In genomic region chr1:36154765-36155559, GRCh38 we compare ENCODE assay signal across 8 cellular contexts. TPM values are rescaled to one million over a fixed set of nuclear protein-coding genes. Genes with fewer than 3 reads are reported as not detected.
DNase-seq lines count a peak whose midpoint lies in the region; ATAC-seq and TF ChIP-seq lines count a peak whose summit lies in the region.

No MANE protein-coding gene starts in this region.

- H3K36me3 Mint-ChIP-seq in CD4-positive, CD25-positive, alpha-beta regulatory T cell, result no peaks in the 10 kb centered on the region

- peak overlapping the region; percentile 85 to 94 (median 90) for H3K4me3 Mint-ChIP-seq in CD4-positive, CD25-positive, alpha-beta regulatory T cell

- H3K4me1 Mint-ChIP-seq in CD4-positive, CD25-positive, alpha-beta regulatory T cell, result peaks cover 0 to 79% (median 45%) of the 10 kb centered on the region in 4 donors

- H3K27ac ChIP-seq in CD4-positive, CD25-positive, alpha-beta regulatory T cell (ENCODE audit: insufficient read depth, low read length, poor library complexity, severe bottlenecking), result peak overlapping the region; percentile 88
- H3K27ac ChIP-seq in coronary artery, result peak overlapping the region; percentile 97 to 99

- no peak for DNase-seq in CD4-positive, CD25-positive, alpha-beta regulatory T cell
- no peak for DNase-seq in NB4 (ENCODE audit: low read depth)
- no peak for DNase-seq in coronary artery (ENCODE audit: low spot score)
- no peak for DNase-seq in NOMO-1 (lab: John Stamatoyannopoulos, UW; ENCODE audit: unreplicated experiment in 2 of 2)

- H3K27ac Mint-ChIP-seq in CD4-positive, CD25-positive, alpha-beta regulatory T cell, result peak overlapping the region; percentile 90 to 98 (median 96)

- no peak for TF ChIP-seq POLR2A in NB4 (IDR thresholded peaks at IDR 0.05; ENCODE audit: extremely low read depth, insufficient read length)

- H3K4me3 ChIP-seq in CD4-positive, CD25-positive, alpha-beta regulatory T cell (ENCODE audit: low read depth, low read length), result peak overlapping the region; percentile 81
- H3K4me3 ChIP-seq in NB4 (ENCODE audit: low read depth, low read length) (peak overlapping the region; percentile 65), coronary artery (peak overlapping the region; percentile 99), mucosa of stomach (ENCODE audit: low read length) (peak overlapping the region; percentile 91)

- no peaks in the 10 kb centered on the region for H3K27me3 Mint-ChIP-seq in CD4-positive, CD25-positive, alpha-beta regulatory T cell

- no peaks in the 10 kb centered on the region for H3K27me3 ChIP-seq in CD4-positive, CD25-positive, alpha-beta regulatory T cell (ENCODE audit: control insufficient read depth, insufficient read depth, low read length)
- no peaks in the 10 kb centered on the region for H3K27me3 ChIP-seq in mucosa of stomach (ENCODE audit: control insufficient read depth, insufficient read depth, low read length)

- no peak for ATAC-seq in CD4-positive, CD25-positive, alpha-beta regulatory T cell (ENCODE audit: low read depth in 2 of 2)
- ATAC-seq in HG02763 (IDR thresholded peaks at IDR 0.05; ENCODE audit: unreplicated experiment), result no peak
- ATAC-seq in HG03432 (IDR thresholded peaks at IDR 0.05; ENCODE audit: unreplicated experiment), result no peak
- ATAC-seq in HG02588 (IDR thresholded peaks at IDR 0.05; ENCODE audit: unreplicated experiment), result no peak

- H3K36me3 ChIP-seq in CD4-positive, CD25-positive, alpha-beta regulatory T cell (ENCODE audit: control insufficient read depth, insufficient read depth, low read length), result no peaks in the 10 kb centered on the region
- no peaks in the 10 kb centered on the region for H3K36me3 ChIP-seq in mucosa of stomach (ENCODE audit: control insufficient read depth, insufficient read depth, low read length)

- peaks cover 0 to 1% (median 0%) of the 10 kb centered on the region in 7 donors for H3K9me3 Mint-ChIP-seq in CD4-positive, CD25-positive, alpha-beta regulatory T cell

- TF ChIP-seq CTCF in NB4 (IDR thresholded peaks at IDR 0.05; ENCODE audit: low read depth, low read length) (no peak), coronary artery (IDR thresholded peaks at IDR 0.05) (no peak)

- H3K4me1 ChIP-seq in CD4-positive, CD25-positive, alpha-beta regulatory T cell (ENCODE audit: control insufficient read depth, insufficient read depth, low read length, poor library complexity, severe bottlenecking), result peaks cover 72% of the 10 kb centered on the region
- H3K4me1 ChIP-seq in mucosa of stomach (ENCODE audit: control insufficient read depth, insufficient read depth, low read length), result peaks cover 47% of the 10 kb centered on the region

- no peaks in the 10 kb centered on the region for H3K9me3 ChIP-seq in CD4-positive, CD25-positive, alpha-beta regulatory T cell (ENCODE audit: control insufficient read depth in 2 of 2, low read length in 2 of 2)
- H3K9me3 ChIP-seq in mucosa of stomach (ENCODE audit: control insufficient read depth, low read length), result no peaks in the 10 kb centered on the region

- peak overlapping the region; percentile 100 for H3K9ac ChIP-seq in mucosa of stomach (ENCODE audit: low read length)

RNA-seq across cellular contexts. Expression of gene MAP7D1, which starts 1.0 kb away (rescaled TPM):
- 178 TPM for total RNA-seq in CD4-positive, CD25-positive, alpha-beta regulatory T cell
- 10 to 100 TPM; 10.1 to 16.3 (median 13.1) TPM for polyA plus RNA-seq in CD4-positive, CD25-positive, alpha-beta regulatory T cell

RNA-seq across cellular contexts. Expression of gene TRAPPC3, which starts 5.7 kb away (rescaled TPM):
- 45.6 TPM for total RNA-seq in CD4-positive, CD25-positive, alpha-beta regulatory T cell
- 100 to 1,000 TPM; 112 to 137 (median 126) TPM for polyA plus RNA-seq in CD4-positive, CD25-positive, alpha-beta regulatory T cell

RNA-seq across cellular contexts. Expression of gene COL8A2, which starts 29.9 kb away (rescaled TPM):
- not detected for total RNA-seq in CD4-positive, CD25-positive, alpha-beta regulatory T cell
- polyA plus RNA-seq in CD4-positive, CD25-positive, alpha-beta regulatory T cell, result under 1 TPM in 1 of 4 donors, not detected in 3; 0.03 TPM
